Comparison of ENCODE assay signal across 9 cellular contexts in genomic region chr15:93018574-93018973, GRCh38.
A peak's percentile ranks its signal among the peaks of the same experiment; 100 is the strongest.
DNase-seq lines count a peak whose midpoint lies in the region; TF ChIP-seq lines count a peak whose summit lies in the region.
"Had no signal": no experiment of that assay in that cellular context is flagged by ENCODE, and none has a peak within 500 bp of the region (broad histone marks: within the 10 kb centered on the region; RNA-seq: fewer than 3 reads in every experiment).

No MANE protein-coding gene starts in this region.

- peak overlapping the region; percentile 77 for H3K27ac ChIP-seq in subcutaneous abdominal adipose tissue (ENCODE audit: low read depth, low read length)

- no peaks in the 10 kb centered on the region for H3K9me3 Mint-ChIP-seq in activated T-cell treated with anti-CD3 and anti-CD28 coated beads, Interleukin-2, amount 50 U/mL, for 24 hours

- no peak overlapping the region for H3K9ac ChIP-seq in subcutaneous abdominal adipose tissue (ENCODE audit: low read length in 5 of 5)

- peaks cover 0 to 14% (median 6%) of the 10 kb centered on the region in 5 donors for H3K4me1 ChIP-seq in subcutaneous abdominal adipose tissue (ENCODE audit: control insufficient read depth in 5 of 5, insufficient read depth in 5 of 5, low read length in 5 of 5)

- H3K4me1 Mint-ChIP-seq in activated T-cell treated with anti-CD3 and anti-CD28 coated beads, Interleukin-2, amount 50 U/mL, for 24 hours (ENCODE audit: low read depth) = peaks cover 66% of the 10 kb centered on the region

- H3K27ac Mint-ChIP-seq in activated T-cell treated with anti-CD3 and anti-CD28 coated beads, Interleukin-2, amount 50 U/mL, for 24 hours = peak overlapping the region; percentile 76

- H3K36me3 Mint-ChIP-seq in activated T-cell treated with anti-CD3 and anti-CD28 coated beads, Interleukin-2, amount 50 U/mL, for 24 hours (ENCODE audit: low read depth) = peaks cover 97% of the 10 kb centered on the region

- peak; percentile 10 for TF ChIP-seq CTCF in fibroblast of villous mesenchyme (IDR thresholded peaks at IDR 0.05; ENCODE audit: insufficient read depth, low read depth, low read length)

- DNase-seq in activated T-cell treated with anti-CD3 and anti-CD28 coated beads, Interleukin-2, amount 50 U/mL, for 24 hours = no peak
- DNase-seq in activated T-cell treated with anti-CD3 and anti-CD28 coated beads, Interleukin-2, amount 50 U/mL, for 1 hour = no peak
- peak; percentile 6 for DNase-seq in SW480 (ENCODE audit: low spot score)
- no peak for DNase-seq in fibroblast of villous mesenchyme (ENCODE audit: low read depth)
- no peak for DNase-seq in DMS79 treated with DMSO at 0.1 percent for 48 hours (lab: John Stamatoyannopoulos, UW)
- DNase-seq in iPS-NIHi7 (ENCODE audit: extremely low spot score) = no peak
- no peak for DNase-seq in RPMI8226
- DNase-seq: NCI-H1694 had no signal

- peaks cover 53 to 94% (median 76%) of the 10 kb centered on the region in 5 donors for H3K36me3 ChIP-seq in subcutaneous abdominal adipose tissue (ENCODE audit: control insufficient read depth in 5 of 5, insufficient read depth in 5 of 5, low read length in 5 of 5)

- H3K27me3 ChIP-seq in subcutaneous abdominal adipose tissue (ENCODE audit: control insufficient read depth in 5 of 5, insufficient read depth in 4 of 5, low read length in 5 of 5) = no peaks in the 10 kb centered on the region

- H3K4me3 Mint-ChIP-seq in activated T-cell treated with anti-CD3 and anti-CD28 coated beads, Interleukin-2, amount 50 U/mL, for 24 hours = no peak overlapping the region

- H3K4me3 ChIP-seq in fibroblast of villous mesenchyme (ENCODE audit: low read depth, low read length) = no peak overlapping the region
- no peak overlapping the region for H3K4me3 ChIP-seq in subcutaneous abdominal adipose tissue (ENCODE audit: low read depth in 1 of 5, low read length in 5 of 5)

- H3K9me3 ChIP-seq in subcutaneous abdominal adipose tissue (ENCODE audit: control insufficient read depth in 5 of 5, low read length in 5 of 5) = no peaks in the 10 kb centered on the region

- H3K27me3 Mint-ChIP-seq in activated T-cell treated with anti-CD3 and anti-CD28 coated beads, Interleukin-2, amount 50 U/mL, for 24 hours = no peaks in the 10 kb centered on the region
